ENCODE assay signal across 8 cellular contexts in genomic region chr17:72725432-72726068, GRCh38.
DNase-seq lines count a peak whose midpoint lies in the region; TF ChIP-seq lines count a peak whose summit lies in the region.

No MANE protein-coding gene starts in this region.

- no peak overlapping the region for H3K27ac Mint-ChIP-seq in neural crest cell (ENCODE audit: unreplicated experiment)

- H3K9me3 Mint-ChIP-seq in neural crest cell: no peaks in the 10 kb centered on the region

- TF ChIP-seq CTCF in neural crest cell (conservative IDR thresholded peaks at IDR 0.05): peak; percentile 97

- peaks cover 10% of the 10 kb centered on the region for H3K27me3 Mint-ChIP-seq in neural crest cell (ENCODE audit: low read depth)

- no peaks in the 10 kb centered on the region for H3K36me3 Mint-ChIP-seq in neural crest cell (ENCODE audit: low read depth)

- peaks cover 38% of the 10 kb centered on the region for H3K4me1 Mint-ChIP-seq in neural crest cell

- no peak overlapping the region for H3K4me3 Mint-ChIP-seq in neural crest cell

- peak; percentile 38 for DNase-seq in SKM-1 (lab: John Stamatoyannopoulos, UW; ENCODE audit: unreplicated experiment)
- no peak for DNase-seq in SKM-1 treated with dmso at 0.1 percent for 144 hours (lab: John Stamatoyannopoulos, UW; ENCODE audit: unreplicated experiment)
- DNase-seq in HUDEP-2 (lab: John Stamatoyannopoulos, UW; ENCODE audit: unreplicated experiment in 76 of 76): peak in 54 of 76 experiments; percentile 1 to 72 (median 26)
- DNase-seq in NCI-H82 (lab: John Stamatoyannopoulos, UW): peak; percentile 84
- peak; percentile 37 for DNase-seq in activated T-cell treated with anti-CD3 and anti-CD28 coated beads for 48 hours (ENCODE audit: low read depth)
- peak; percentile 56 for DNase-seq in fibroblast of peridontal ligament (ENCODE audit: extremely low read depth)
- peak; percentile 56 for DNase-seq in neural crest cell (ENCODE audit: low read depth, low spot score)
- DNase-seq in ureter (ENCODE audit: low spot score): peak; percentile 51
